ENCODE assay signal across 1 cellular context in the genomic region with DNA sequence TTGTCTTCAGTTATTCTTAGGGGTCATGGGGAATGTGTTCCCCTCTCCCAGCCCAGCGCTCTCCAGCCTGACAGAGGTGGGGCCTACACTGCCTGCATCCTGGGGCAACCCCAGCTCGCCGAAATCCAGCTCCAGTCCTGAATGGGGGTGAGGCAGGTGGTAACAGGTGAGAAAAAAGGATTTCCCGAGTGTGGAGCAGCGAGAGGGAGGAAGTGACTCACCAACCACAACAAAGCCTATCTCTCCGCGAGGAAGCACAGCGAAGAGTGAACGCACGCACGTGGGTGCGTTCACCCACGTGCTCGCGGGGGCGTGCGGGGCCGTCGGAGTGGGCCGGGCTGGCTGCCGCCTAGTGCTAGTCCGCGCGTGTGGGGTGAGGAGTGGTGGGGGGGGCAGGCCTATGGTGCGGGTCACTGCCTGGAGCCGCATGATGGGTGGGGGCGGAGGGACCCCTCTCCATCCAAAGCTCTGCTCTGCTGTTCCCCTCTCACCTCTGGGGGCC.
TF ChIP-seq lines count a peak whose summit lies in the region.

No MANE protein-coding gene starts in this region.

TF ChIP-seq in GM12878, 131 proteins besides CTCF, POLR2A, EP300 and RAD21 (continued from another document and continues in another):
- TF ChIP-seq DPF2 (IDR thresholded peaks at IDR 0.05) (peak; percentile 88), NFYA (IDR thresholded peaks at IDR 0.05; ENCODE audit: borderline replicate concordance, low read depth, low read length) (no peak), SMARCA5 (IDR thresholded peaks at IDR 0.05) (no peak), TCF12 (IDR thresholded peaks at IDR 0.05; ENCODE audit: low read depth, low read length) (peak; percentile 68; the same call in 1 of the 2 replicates), GABPA (IDR thresholded peaks at IDR 0.05; ENCODE audit: low read depth) (0 out of 2 replicates have a peak, but pooled peaks have one; percentile 27), BACH1 (IDR thresholded peaks at IDR 0.05; ENCODE audit: borderline replicate concordance) (peak; percentile 25; the same call in 1 of the 2 replicates), YY1 (IDR thresholded peaks at IDR 0.05; ENCODE audit: low read depth, low read length) (no peak), SMAD5 (IDR thresholded peaks at IDR 0.05; ENCODE audit: low read depth) (no peak), CHD1 (IDR thresholded peaks at IDR 0.05; ENCODE audit: low read depth, low read length) (no peak), MEF2B (IDR thresholded peaks at IDR 0.05; ENCODE audit: partially characterized antibody, poor library complexity, severe bottlenecking) (no peak), BHLHE40 (IDR thresholded peaks at IDR 0.05; ENCODE audit: borderline replicate concordance in 1 of 2, low read depth in 2 of 2, low read length in 1 of 2) (peak; percentile 89 to 96), POLR2AphosphoS5 (IDR thresholded peaks at IDR 0.05; ENCODE audit: low read length) (no peak), ATF7 (IDR thresholded peaks at IDR 0.05; ENCODE audit: low read depth) (peak; percentile 88), POLR2AphosphoS2 (IDR thresholded peaks at IDR 0.05; ENCODE audit: low read depth, low read length) (no peak), GATAD2B (conservative IDR thresholded peaks at IDR 0.05; ENCODE audit: low read depth) (0 out of 2 replicates have a peak, but pooled peaks have one; percentile 60), TCF7 (IDR thresholded peaks at IDR 0.05; ENCODE audit: borderline replicate concordance) (peak; percentile 99), SREBF2 (IDR thresholded peaks at IDR 0.05; ENCODE audit: low read length) (no peak), IRF4 (IDR thresholded peaks at IDR 0.05; ENCODE audit: low read depth, low read length) (peak; percentile 55; the same call in 1 of the 2 replicates), NBN (IDR thresholded peaks at IDR 0.05) (peak; percentile 58), RCOR1 (conservative IDR thresholded peaks at IDR 0.05; ENCODE audit: low read depth, low read length) (no peak), IKZF2 (IDR thresholded peaks at IDR 0.05) (peak; percentile 92 to 95), IKZF1 (conservative IDR thresholded peaks at IDR 0.05) (peak; percentile 96)
- TF ChIP-seq, protein P1, sequence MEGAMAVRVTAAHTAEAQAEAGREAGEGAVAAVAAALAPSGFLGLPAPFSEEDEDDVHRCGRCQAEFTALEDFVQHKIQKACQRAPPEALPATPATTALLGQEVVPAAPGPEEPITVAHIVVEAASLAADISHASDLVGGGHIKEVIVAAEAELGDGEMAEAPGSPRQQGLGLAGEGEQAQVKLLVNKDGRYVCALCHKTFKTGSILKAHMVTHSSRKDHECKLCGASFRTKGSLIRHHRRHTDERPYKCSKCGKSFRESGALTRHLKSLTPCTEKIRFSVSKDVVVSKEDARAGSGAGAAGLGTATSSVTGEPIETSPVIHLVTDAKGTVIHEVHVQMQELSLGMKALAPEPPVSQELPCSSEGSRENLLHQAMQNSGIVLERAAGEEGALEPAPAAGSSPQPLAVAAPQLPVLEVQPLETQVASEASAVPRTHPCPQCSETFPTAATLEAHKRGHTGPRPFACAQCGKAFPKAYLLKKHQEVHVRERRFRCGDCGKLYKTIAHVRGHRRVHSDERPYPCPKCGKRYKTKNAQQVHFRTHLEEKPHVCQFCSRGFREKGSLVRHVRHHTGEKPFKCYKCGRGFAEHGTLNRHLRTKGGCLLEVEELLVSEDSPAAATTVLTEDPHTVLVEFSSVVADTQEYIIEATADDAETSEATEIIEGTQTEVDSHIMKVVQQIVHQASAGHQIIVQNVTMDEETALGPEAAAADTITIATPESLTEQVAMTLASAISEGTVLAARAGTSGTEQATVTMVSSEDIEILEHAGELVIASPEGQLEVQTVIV (IDR thresholded peaks at IDR 0.05; ENCODE audit: borderline replicate concordance, partially characterized antibody): no peak
- TF ChIP-seq, protein P2, sequence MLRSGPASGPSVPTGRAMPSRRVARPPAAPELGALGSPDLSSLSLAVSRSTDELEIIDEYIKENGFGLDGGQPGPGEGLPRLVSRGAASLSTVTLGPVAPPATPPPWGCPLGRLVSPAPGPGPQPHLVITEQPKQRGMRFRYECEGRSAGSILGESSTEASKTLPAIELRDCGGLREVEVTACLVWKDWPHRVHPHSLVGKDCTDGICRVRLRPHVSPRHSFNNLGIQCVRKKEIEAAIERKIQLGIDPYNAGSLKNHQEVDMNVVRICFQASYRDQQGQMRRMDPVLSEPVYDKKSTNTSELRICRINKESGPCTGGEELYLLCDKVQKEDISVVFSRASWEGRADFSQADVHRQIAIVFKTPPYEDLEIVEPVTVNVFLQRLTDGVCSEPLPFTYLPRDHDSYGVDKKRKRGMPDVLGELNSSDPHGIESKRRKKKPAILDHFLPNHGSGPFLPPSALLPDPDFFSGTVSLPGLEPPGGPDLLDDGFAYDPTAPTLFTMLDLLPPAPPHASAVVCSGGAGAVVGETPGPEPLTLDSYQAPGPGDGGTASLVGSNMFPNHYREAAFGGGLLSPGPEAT (IDR thresholded peaks at IDR 0.05; ENCODE audit: low read depth): peak; percentile 80; the same call in 1 of the 2 replicates
- TF ChIP-seq, protein P3, sequence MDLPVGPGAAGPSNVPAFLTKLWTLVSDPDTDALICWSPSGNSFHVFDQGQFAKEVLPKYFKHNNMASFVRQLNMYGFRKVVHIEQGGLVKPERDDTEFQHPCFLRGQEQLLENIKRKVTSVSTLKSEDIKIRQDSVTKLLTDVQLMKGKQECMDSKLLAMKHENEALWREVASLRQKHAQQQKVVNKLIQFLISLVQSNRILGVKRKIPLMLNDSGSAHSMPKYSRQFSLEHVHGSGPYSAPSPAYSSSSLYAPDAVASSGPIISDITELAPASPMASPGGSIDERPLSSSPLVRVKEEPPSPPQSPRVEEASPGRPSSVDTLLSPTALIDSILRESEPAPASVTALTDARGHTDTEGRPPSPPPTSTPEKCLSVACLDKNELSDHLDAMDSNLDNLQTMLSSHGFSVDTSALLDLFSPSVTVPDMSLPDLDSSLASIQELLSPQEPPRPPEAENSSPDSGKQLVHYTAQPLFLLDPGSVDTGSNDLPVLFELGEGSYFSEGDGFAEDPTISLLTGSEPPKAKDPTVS (IDR thresholded peaks at IDR 0.05; ENCODE audit: low read depth, low read length): no peak
- TF ChIP-seq, protein P4, sequence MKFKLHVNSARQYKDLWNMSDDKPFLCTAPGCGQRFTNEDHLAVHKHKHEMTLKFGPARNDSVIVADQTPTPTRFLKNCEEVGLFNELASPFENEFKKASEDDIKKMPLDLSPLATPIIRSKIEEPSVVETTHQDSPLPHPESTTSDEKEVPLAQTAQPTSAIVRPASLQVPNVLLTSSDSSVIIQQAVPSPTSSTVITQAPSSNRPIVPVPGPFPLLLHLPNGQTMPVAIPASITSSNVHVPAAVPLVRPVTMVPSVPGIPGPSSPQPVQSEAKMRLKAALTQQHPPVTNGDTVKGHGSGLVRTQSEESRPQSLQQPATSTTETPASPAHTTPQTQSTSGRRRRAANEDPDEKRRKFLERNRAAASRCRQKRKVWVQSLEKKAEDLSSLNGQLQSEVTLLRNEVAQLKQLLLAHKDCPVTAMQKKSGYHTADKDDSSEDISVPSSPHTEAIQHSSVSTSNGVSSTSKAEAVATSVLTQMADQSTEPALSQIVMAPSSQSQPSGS (IDR thresholded peaks at IDR 0.05; ENCODE audit: low read length): no peak
- TF ChIP-seq, protein P5, sequence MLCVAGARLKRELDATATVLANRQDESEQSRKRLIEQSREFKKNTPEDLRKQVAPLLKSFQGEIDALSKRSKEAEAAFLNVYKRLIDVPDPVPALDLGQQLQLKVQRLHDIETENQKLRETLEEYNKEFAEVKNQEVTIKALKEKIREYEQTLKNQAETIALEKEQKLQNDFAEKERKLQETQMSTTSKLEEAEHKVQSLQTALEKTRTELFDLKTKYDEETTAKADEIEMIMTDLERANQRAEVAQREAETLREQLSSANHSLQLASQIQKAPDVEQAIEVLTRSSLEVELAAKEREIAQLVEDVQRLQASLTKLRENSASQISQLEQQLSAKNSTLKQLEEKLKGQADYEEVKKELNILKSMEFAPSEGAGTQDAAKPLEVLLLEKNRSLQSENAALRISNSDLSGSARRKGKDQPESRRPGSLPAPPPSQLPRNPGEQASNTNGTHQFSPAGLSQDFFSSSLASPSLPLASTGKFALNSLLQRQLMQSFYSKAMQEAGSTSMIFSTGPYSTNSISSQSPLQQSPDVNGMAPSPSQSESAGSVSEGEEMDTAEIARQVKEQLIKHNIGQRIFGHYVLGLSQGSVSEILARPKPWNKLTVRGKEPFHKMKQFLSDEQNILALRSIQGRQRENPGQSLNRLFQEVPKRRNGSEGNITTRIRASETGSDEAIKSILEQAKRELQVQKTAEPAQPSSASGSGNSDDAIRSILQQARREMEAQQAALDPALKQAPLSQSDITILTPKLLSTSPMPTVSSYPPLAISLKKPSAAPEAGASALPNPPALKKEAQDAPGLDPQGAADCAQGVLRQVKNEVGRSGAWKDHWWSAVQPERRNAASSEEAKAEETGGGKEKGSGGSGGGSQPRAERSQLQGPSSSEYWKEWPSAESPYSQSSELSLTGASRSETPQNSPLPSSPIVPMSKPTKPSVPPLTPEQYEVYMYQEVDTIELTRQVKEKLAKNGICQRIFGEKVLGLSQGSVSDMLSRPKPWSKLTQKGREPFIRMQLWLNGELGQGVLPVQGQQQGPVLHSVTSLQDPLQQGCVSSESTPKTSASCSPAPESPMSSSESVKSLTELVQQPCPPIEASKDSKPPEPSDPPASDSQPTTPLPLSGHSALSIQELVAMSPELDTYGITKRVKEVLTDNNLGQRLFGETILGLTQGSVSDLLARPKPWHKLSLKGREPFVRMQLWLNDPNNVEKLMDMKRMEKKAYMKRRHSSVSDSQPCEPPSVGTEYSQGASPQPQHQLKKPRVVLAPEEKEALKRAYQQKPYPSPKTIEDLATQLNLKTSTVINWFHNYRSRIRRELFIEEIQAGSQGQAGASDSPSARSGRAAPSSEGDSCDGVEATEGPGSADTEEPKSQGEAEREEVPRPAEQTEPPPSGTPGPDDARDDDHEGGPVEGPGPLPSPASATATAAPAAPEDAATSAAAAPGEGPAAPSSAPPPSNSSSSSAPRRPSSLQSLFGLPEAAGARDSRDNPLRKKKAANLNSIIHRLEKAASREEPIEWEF (IDR thresholded peaks at IDR 0.05; ENCODE audit: insufficient replicate concordance, low read depth, low read length): no peak
- TF ChIP-seq, protein P6, sequence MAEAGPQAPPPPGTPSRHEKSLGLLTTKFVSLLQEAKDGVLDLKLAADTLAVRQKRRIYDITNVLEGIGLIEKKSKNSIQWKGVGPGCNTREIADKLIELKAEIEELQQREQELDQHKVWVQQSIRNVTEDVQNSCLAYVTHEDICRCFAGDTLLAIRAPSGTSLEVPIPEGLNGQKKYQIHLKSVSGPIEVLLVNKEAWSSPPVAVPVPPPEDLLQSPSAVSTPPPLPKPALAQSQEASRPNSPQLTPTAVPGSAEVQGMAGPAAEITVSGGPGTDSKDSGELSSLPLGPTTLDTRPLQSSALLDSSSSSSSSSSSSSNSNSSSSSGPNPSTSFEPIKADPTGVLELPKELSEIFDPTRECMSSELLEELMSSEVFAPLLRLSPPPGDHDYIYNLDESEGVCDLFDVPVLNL (IDR thresholded peaks at IDR 0.05; ENCODE audit: low read depth, low read length): no peak
- TF ChIP-seq, protein P7, sequence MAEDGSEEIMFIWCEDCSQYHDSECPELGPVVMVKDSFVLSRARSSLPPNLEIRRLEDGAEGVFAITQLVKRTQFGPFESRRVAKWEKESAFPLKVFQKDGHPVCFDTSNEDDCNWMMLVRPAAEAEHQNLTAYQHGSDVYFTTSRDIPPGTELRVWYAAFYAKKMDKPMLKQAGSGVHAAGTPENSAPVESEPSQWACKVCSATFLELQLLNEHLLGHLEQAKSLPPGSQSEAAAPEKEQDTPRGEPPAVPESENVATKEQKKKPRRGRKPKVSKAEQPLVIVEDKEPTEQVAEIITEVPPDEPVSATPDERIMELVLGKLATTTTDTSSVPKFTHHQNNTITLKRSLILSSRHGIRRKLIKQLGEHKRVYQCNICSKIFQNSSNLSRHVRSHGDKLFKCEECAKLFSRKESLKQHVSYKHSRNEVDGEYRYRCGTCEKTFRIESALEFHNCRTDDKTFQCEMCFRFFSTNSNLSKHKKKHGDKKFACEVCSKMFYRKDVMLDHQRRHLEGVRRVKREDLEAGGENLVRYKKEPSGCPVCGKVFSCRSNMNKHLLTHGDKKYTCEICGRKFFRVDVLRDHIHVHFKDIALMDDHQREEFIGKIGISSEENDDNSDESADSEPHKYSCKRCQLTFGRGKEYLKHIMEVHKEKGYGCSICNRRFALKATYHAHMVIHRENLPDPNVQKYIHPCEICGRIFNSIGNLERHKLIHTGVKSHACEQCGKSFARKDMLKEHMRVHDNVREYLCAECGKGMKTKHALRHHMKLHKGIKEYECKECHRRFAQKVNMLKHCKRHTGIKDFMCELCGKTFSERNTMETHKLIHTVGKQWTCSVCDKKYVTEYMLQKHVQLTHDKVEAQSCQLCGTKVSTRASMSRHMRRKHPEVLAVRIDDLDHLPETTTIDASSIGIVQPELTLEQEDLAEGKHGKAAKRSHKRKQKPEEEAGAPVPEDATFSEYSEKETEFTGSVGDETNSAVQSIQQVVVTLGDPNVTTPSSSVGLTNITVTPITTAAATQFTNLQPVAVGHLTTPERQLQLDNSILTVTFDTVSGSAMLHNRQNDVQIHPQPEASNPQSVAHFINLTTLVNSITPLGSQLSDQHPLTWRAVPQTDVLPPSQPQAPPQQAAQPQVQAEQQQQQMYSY (CRISPR knock-in tag; IDR thresholded peaks at IDR 0.05): no peak
- TF ChIP-seq, protein P8, sequence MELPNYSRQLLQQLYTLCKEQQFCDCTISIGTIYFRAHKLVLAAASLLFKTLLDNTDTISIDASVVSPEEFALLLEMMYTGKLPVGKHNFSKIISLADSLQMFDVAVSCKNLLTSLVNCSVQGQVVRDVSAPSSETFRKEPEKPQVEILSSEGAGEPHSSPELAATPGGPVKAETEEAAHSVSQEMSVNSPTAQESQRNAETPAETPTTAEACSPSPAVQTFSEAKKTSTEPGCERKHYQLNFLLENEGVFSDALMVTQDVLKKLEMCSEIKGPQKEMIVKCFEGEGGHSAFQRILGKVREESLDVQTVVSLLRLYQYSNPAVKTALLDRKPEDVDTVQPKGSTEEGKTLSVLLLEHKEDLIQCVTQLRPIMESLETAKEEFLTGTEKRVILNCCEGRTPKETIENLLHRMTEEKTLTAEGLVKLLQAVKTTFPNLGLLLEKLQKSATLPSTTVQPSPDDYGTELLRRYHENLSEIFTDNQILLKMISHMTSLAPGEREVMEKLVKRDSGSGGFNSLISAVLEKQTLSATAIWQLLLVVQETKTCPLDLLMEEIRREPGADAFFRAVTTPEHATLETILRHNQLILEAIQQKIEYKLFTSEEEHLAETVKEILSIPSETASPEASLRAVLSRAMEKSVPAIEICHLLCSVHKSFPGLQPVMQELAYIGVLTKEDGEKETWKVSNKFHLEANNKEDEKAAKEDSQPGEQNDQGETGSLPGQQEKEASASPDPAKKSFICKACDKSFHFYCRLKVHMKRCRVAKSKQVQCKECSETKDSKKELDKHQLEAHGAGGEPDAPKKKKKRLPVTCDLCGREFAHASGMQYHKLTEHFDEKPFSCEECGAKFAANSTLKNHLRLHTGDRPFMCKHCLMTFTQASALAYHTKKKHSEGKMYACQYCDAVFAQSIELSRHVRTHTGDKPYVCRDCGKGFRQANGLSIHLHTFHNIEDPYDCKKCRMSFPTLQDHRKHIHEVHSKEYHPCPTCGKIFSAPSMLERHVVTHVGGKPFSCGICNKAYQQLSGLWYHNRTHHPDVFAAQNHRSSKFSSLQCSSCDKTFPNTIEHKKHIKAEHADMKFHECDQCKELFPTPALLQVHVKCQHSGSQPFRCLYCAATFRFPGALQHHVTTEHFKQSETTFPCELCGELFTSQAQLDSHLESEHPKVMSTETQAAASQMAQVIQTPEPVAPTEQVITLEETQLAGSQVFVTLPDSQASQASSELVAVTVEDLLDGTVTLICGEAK (IDR thresholded peaks at IDR 0.05; ENCODE audit: borderline replicate concordance): no peak
- TF ChIP-seq, protein P9, sequence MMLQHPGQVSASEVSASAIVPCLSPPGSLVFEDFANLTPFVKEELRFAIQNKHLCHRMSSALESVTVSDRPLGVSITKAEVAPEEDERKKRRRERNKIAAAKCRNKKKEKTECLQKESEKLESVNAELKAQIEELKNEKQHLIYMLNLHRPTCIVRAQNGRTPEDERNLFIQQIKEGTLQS (IDR thresholded peaks at IDR 0.05; ENCODE audit: borderline replicate concordance, extremely low read depth, low read depth, low read length): no peak
